1 cellular context compared by ENCODE assay signal in genomic region chr7:135181261-135181928, GRCh38.
TF ChIP-seq lines count a peak whose summit lies in the region.

No MANE protein-coding gene starts in this region.

TF ChIP-seq in HepG2, 621 proteins besides CTCF, POLR2A, EP300 and RAD21:
- TF ChIP-seq ISX (CRISPR knock-in tag; conservative IDR thresholded peaks at IDR 0.05) (no peak), RBFOX2 (IDR thresholded peaks at IDR 0.05; ENCODE audit: low read depth, low read length) (0 out of 2 replicates have a peak, but pooled peaks have one; percentile 8)
TF ChIP-seq in HepG2: peak in this region for 1.
